Comparison of ENCODE assay signal across 24 cellular contexts in the genomic region with DNA sequence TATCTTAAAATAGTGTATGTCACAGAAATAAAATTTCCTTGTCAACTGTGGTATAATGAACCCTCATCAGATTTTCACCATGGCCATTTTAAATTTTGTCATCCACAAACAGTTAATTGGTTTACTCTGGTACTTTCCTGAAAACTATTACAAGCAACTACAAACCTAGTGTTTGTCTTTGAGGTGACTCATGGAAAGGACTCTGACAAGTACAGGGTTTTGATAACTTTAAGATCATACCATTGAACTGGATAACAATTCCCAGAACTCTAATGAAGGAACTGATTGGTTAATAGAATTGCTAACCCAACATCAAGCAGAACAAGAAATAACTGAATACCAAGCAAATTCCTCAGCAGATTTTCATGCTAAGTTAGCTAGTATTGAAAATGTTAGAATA.
"Had no signal": no experiment of that assay in that cellular context is flagged by ENCODE, and none has a peak within 500 bp of the region (broad histone marks: within the 10 kb centered on the region; RNA-seq: fewer than 3 reads in every experiment).

No MANE protein-coding gene starts in this region.

- H3K27ac ChIP-seq: dorsolateral prefrontal cortex, epithelial cell of prostate, esophagus muscularis mucosa, foreskin keratinocyte, neutrophil, right atrium auricular region, sigmoid colon, skin epidermis, stomach had no signal

- H3K36me3 ChIP-seq: esophagus muscularis mucosa, neutrophil, right atrium auricular region, sigmoid colon, stomach had no signal

- H3K4me3 ChIP-seq: dorsolateral prefrontal cortex, esophagus muscularis mucosa, mucosa of descending colon, right atrium auricular region, sigmoid colon, skin epidermis, stomach had no signal

- ATAC-seq: foreskin keratinocyte; left cardiac atrium; left ventricle myocardium superior; mucosa of descending colon; naive thymus-derived CD8-positive, alpha-beta T cell; stimulated activated naive B cell treated with anti-CD40 and anti-IgM and Interleukin-4, amounts not matched to agents 10 μg/mL and 1 μg/mL and 100 μg/mL, for 72 hours had no signal

- H3K27me3 ChIP-seq: dorsolateral prefrontal cortex, esophagus muscularis mucosa, foreskin keratinocyte, neutrophil, right atrium auricular region, sigmoid colon, stomach had no signal

- H3K9me3 ChIP-seq: mucosa of descending colon, neutrophil had no signal

- DNase-seq: cortex of kidney; dorsolateral prefrontal cortex; effector CD8-positive, alpha-beta T cell; foreskin keratinocyte; immature natural killer cell; kidney; left cardiac atrium; left ventricle myocardium superior; mucosa of descending colon; naive thymus-derived CD8-positive, alpha-beta T cell; posterior cingulate gyrus; sigmoid colon; stimulated activated CD4-positive, alpha-beta T cell treated with anti-CD3 and anti-CD28 coated beads, Interleukin-2, amount 100 ng/mL, for 24 hours; stimulated activated CD4-positive, alpha-beta T cell treated with anti-CD3 and anti-CD28 coated beads, Interleukin-4, amount 100 ng/mL, for 4 hours; stimulated activated naive B cell treated with anti-CD40 and anti-IgM and Interleukin-4, amounts not matched to agents 10 μg/mL and 1 μg/mL and 100 μg/mL, for 72 hours; stomach; substantia nigra; trophoblast cell had no signal

- H3K4me1 ChIP-seq: esophagus muscularis mucosa, foreskin keratinocyte, right atrium auricular region, sigmoid colon, stomach had no signal

- FAIRE-seq: urothelium cell line had no signal
